ENCODE assay signal across 10 cellular contexts in the genomic region with DNA sequence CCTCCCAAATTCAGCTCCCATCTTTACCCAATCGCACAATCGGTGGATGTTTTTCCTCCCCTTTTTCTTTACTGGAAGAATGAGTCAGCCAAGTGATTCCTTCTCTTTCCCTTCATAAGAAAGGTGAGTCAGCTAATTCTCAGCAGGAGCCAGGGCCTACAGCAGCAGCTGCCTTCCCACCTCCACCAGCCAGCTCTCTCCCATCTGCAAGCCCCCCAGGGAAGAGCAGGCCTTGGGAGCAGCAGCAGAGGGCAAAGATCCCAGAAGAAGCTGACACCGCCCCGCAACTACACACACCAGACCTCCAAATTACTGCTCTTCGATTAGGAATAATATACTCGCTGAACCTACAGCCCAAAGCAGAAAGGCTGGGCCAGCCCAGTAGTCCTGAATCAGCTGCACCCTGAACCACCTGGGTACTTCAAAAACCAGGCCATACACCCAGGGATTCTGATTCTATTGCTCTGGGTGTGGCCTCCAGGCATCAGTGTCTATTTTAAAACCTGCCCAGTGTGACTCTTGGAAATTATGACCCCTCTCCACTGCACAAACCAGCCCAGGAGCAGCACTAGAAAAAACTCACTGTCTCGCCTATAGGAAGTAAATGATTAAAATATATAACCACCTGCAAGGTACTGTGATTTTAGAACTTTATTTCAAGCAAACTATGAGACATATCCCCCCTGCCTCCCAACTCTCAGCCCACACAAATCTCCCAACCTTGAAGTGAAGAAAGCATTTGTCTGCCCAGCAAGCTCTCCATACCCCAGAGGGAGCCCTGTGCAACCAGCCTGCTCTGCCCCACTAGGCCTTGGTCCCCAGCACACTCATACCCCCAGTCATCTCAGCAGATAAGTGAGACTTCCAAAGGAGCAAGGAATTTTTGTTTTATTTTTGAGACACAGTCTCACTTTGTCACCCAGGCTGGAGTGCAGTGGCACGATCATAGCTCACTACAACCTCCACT. TPM values are rescaled to one million over a fixed set of nuclear protein-coding genes. Genes with fewer than 3 reads are reported as not detected.
DNase-seq lines count a peak whose midpoint lies in the region; ATAC-seq and TF ChIP-seq lines count a peak whose summit lies in the region.
"Had no signal": no experiment of that assay in that cellular context is flagged by ENCODE, and none has a peak within 500 bp of the region (broad histone marks: within the 10 kb centered on the region; RNA-seq: fewer than 3 reads in every experiment).

No MANE protein-coding gene starts in this region.

- H4K20me1 ChIP-seq in smooth muscle cell (ENCODE audit: low read depth) = peaks cover 18% of the 10 kb centered on the region

- intact Hi-C loops in colonic mucosa (cut with DNase I) = no loop called here

- H3K4me2 ChIP-seq in smooth muscle cell = peak overlapping the region; percentile 45
- H3K4me2 ChIP-seq: BLaER1 had no signal

- H3F3A ChIP-seq in smooth muscle cell (ENCODE audit: low read depth) = peaks cover 11% of the 10 kb centered on the region

- DNase-seq in NCI-H1417 (lab: John Stamatoyannopoulos, UW) (peak in 2 of 3 experiments; percentile 39 to 60), NCI-H1417 treated with DMSO at 0.1 percent for 48 hours (lab: John Stamatoyannopoulos, UW) (no peak), foreskin fibroblast (peak; percentile 63 to 84), smooth muscle cell (lab: John Stamatoyannopoulos, UW; ENCODE audit: unreplicated experiment) (no peak), colonic mucosa (no peak), hippocampal formation (lab: John Stamatoyannopoulos, UW) (no peak)
- no peak for DNase-seq in effector CD8-positive, alpha-beta T cell (lab: John Stamatoyannopoulos, UW)
- DNase-seq: uterus had no signal

- H3K79me2 ChIP-seq in smooth muscle cell (ENCODE audit: low read depth) = peaks cover 66% of the 10 kb centered on the region

- no peak for TF ChIP-seq CTCF in foreskin fibroblast (IDR thresholded peaks at IDR 0.05; ENCODE audit: low read depth, low read length)
- TF ChIP-seq CTCF in smooth muscle cell (IDR thresholded peaks at IDR 0.05; ENCODE audit: borderline replicate concordance, insufficient read depth, poor library complexity, severe bottlenecking) = no peak
- TF ChIP-seq CTCF in colonic mucosa (IDR thresholded peaks at IDR 0.05) = no peak

- H3K36me3 ChIP-seq in smooth muscle cell (ENCODE audit: low read depth) (no peaks in the 10 kb centered on the region), colonic mucosa (no peaks in the 10 kb centered on the region)
- H3K36me3 ChIP-seq: BLaER1, uterus had no signal

- H3K9me3 ChIP-seq in smooth muscle cell (replicated peaks; ENCODE audit: low read depth) (no peaks in the 10 kb centered on the region), colonic mucosa (no peaks in the 10 kb centered on the region)
- H3K9me3 ChIP-seq: BLaER1, uterus had no signal

- H2AFZ ChIP-seq in smooth muscle cell (ENCODE audit: low read depth) = no peak overlapping the region

- peak overlapping the region; percentile 84 for H3K27ac ChIP-seq in smooth muscle cell (ENCODE audit: low read depth)
- no peak overlapping the region for H3K27ac ChIP-seq in colonic mucosa
- H3K27ac ChIP-seq: BLaER1, uterus had no signal

- peak; percentile 94 for ATAC-seq in SK-N-SH treated with all-trans-retinoic acid at 6 μM for 48 hours

- 55% methylated on average over 8 of the region's 8 CpGs for WGBS in smooth muscle cell (ENCODE audit: low lambda C conversion rate)

- peak overlapping the region; percentile 38 for H3K9ac ChIP-seq in smooth muscle cell (ENCODE audit: low read depth)
- H3K9ac ChIP-seq in colonic mucosa (ENCODE audit: low read depth in 2 of 2, low read length in 2 of 2) = peak overlapping the region in 1 of 2 donors; percentile 56
- H3K9ac ChIP-seq: BLaER1 had no signal

- H3K4me1 ChIP-seq in smooth muscle cell (ENCODE audit: low read depth) = no peaks in the 10 kb centered on the region
- H3K4me1 ChIP-seq in colonic mucosa = peaks cover 7% of the 10 kb centered on the region
- H3K4me1 ChIP-seq: uterus had no signal

- H3K27me3 ChIP-seq in smooth muscle cell (ENCODE audit: low read depth) (no peaks in the 10 kb centered on the region), colonic mucosa (no peaks in the 10 kb centered on the region)
- H3K27me3 ChIP-seq: BLaER1, uterus had no signal

- H3K4me3 ChIP-seq in foreskin fibroblast (ENCODE audit: low read depth in 1 of 2, low read length in 2 of 2) (no peak overlapping the region), smooth muscle cell (no peak overlapping the region), colonic mucosa (no peak overlapping the region)
- H3K4me3 ChIP-seq: BLaER1, uterus had no signal

TF ChIP-seq in SK-N-SH treated with all-trans-retinoic acid at 6 μM for 48 hours, 23 proteins besides CTCF, POLR2A, EP300 and RAD21:
- TF ChIP-seq GLIS3 (CRISPR knock-in tag; IDR thresholded peaks at IDR 0.05) = no peak
- TF ChIP-seq, protein P1, sequence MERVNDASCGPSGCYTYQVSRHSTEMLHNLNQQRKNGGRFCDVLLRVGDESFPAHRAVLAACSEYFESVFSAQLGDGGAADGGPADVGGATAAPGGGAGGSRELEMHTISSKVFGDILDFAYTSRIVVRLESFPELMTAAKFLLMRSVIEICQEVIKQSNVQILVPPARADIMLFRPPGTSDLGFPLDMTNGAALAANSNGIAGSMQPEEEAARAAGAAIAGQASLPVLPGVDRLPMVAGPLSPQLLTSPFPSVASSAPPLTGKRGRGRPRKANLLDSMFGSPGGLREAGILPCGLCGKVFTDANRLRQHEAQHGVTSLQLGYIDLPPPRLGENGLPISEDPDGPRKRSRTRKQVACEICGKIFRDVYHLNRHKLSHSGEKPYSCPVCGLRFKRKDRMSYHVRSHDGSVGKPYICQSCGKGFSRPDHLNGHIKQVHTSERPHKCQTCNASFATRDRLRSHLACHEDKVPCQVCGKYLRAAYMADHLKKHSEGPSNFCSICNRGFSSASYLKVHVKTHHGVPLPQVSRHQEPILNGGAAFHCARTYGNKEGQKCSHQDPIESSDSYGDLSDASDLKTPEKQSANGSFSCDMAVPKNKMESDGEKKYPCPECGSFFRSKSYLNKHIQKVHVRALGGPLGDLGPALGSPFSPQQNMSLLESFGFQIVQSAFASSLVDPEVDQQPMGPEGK (CRISPR knock-in tag; IDR thresholded peaks at IDR 0.05; ENCODE audit: borderline replicate concordance) = peak; percentile 87; the same call in 1 of the 2 replicates

RNA-seq across cellular contexts. Expression of a gene that starts 7.3 kb away (rescaled TPM):
- total RNA-seq in smooth muscle cell = 6.9 and 8.8 TPM in 2 replicates
- polyA plus RNA-seq in smooth muscle cell = 8.3 and 19.2 TPM in 2 replicates
- total RNA-seq in colonic mucosa = 10 to 100 TPM; 16.1 to 26.4 TPM

RNA-seq across cellular contexts. Expression of a gene that starts 48.6 kb away (rescaled TPM):
- total RNA-seq in smooth muscle cell (23.3 and 24.3 TPM in 2 replicates), colonic mucosa (10 to 100 TPM; 17.8 to 33.7 TPM)
- 31.3 and 32.0 TPM in 2 replicates for polyA plus RNA-seq in smooth muscle cell

Comparison
In these comparisons a context has a peak if more than half of its experiments do, and no peak if none do; other contexts are left out.
1. DNase-seq: peak in NCI-H1417 (2 of 3) and foreskin fibroblast (2 of 2); none in NCI-H1417 treated with DMSO at 0.1 percent for 48 hours (single experiment), smooth muscle cell (single experiment), effector CD8-positive, alpha-beta T cell (single experiment), colonic mucosa (single experiment) and hippocampal formation (0 of 2).